Comparison of ENCODE assay signal across 35 cellular contexts in genomic region chr1:231000639-231001038, GRCh38.
"Had no signal": no experiment of that assay in that cellular context is flagged by ENCODE, and none has a peak within 500 bp of the region (broad histone marks: within the 10 kb centered on the region; RNA-seq: fewer than 3 reads in every experiment).

No MANE protein-coding gene starts in this region.

- H3K4me3 ChIP-seq: MG63 had no signal

- H3K27me3 ChIP-seq: MG63 had no signal

- DNase-seq: Karpas-422, Kasumi-1, MG63, MM.1S, MV-4-11, NCI-H1048, NCI-H1092, NCI-H1105, NCI-H1105 treated with DMSO at 0.1 percent for 48 hours, NCI-H1417, NCI-H1417 treated with DMSO at 0.1 percent for 48 hours, NCI-H1436, NCI-H1436 treated with DMSO at 0.1 percent for 48 hours, NCI-H146, NCI-H1694, NCI-H1694 treated with DMSO at 0.1 percent for 48 hours, NCI-H187, NCI-H187 treated with DMSO at 0.1 percent for 48 hours, NCI-H1930, NCI-H2029, NCI-H2029 treated with DMSO at 0.1 percent for 48 hours, NCI-H2081, NCI-H2081 treated with DMSO at 0.1 percent for 48 hours, NCI-H2107, NCI-H2171, NCI-H2171 treated with DMSO at 0.1 percent for 48 hours, NCI-H2227 treated with DMSO at 0.1 percent for 48 hours, NCI-H226, NCI-H345, NCI-H446, NCI-H446 treated with DMSO at 0.1 percent for 48 hours, NCI-H510A, NCI-H510A treated with DMSO at 0.1 percent for 48 hours, NCI-H524, NCI-H524 treated with DMSO at 0.1 percent for 48 hours had no signal
